Comparison of ENCODE assay signal across 8 cellular contexts in genomic region chr1:9413143-9413876, GRCh38.
A peak's percentile ranks its signal among the peaks of the same experiment; 100 is the strongest.
DNase-seq lines count a peak whose midpoint lies in the region; ATAC-seq and TF ChIP-seq lines count a peak whose summit lies in the region.

No MANE protein-coding gene starts in this region.

- DNase-seq in CD8-positive, alpha-beta T cell: peak in 4 of 7 experiments; percentile 23 to 48 (median 37)
- DNase-seq in HT-29 (ENCODE audit: low spot score): peak; percentile 88
- DNase-seq in activated CD4-positive, alpha-beta T cell treated with anti-CD3 and anti-CD28 coated beads for 48 hours: peak; percentile 82
- peak; percentile 84 for DNase-seq in endodermal cell
- peak; percentile 73 to 91 for DNase-seq in tibial artery
- no peak for DNase-seq in G401 (ENCODE audit: low spot score)

- in situ Hi-C loops in G401 (cut with HindIII; ENCODE audit: low sequenced_read_pairs): no loop called here

- ATAC-seq in CD8-positive, alpha-beta T cell: peak; percentile 68
- ATAC-seq in GM21390 (IDR thresholded peaks at IDR 0.05; ENCODE audit: unreplicated experiment): peak; percentile 63

- no peaks in the 10 kb centered on the region for H3K9me3 Mint-ChIP-seq in CD8-positive, alpha-beta T cell
- no peaks in the 10 kb centered on the region for H3K9me3 Mint-ChIP-seq in endodermal cell
- no peaks in the 10 kb centered on the region for H3K9me3 Mint-ChIP-seq in nephron

- POLR2A ChIA-PET in CD8-positive, alpha-beta T cell (lab: Charles Lee): interaction anchor here (1.2 to 1.4 kb wide), 2 partner anchors 10 to 14 kb away, joined by 3 to 6 read pairs; no protein-coding TSS in a partner anchor

- 58 to 60% methylated on average over 11 to 15 of the region's 15 CpGs for WGBS in endodermal cell (ENCODE audit: insufficient coverage in 1 of 2, insufficient read length in 1 of 2), 2 experiments

- no peaks in the 10 kb centered on the region for H3K27me3 ChIP-seq in CD8-positive, alpha-beta T cell (ENCODE audit: insufficient read depth, low read length)
- H3K27me3 ChIP-seq in endodermal cell (ENCODE audit: control insufficient read depth, insufficient read depth, low read length, poor library complexity, severe bottlenecking) (no peaks in the 10 kb centered on the region), tibial artery (no peaks in the 10 kb centered on the region)

- H3K27ac Mint-ChIP-seq in CD8-positive, alpha-beta T cell: no peak overlapping the region
- peak overlapping the region; percentile 65 for H3K27ac Mint-ChIP-seq in endodermal cell
- H3K27ac Mint-ChIP-seq in nephron: peak overlapping the region; percentile 89 to 93 (median 89)

- H3K27ac ChIP-seq in CD8-positive, alpha-beta T cell (ENCODE audit: low read depth, low read length): no peak overlapping the region
- H3K27ac ChIP-seq in endodermal cell (ENCODE audit: low read depth, low read length) (no peak overlapping the region), tibial artery (peak overlapping the region; percentile 76 to 81)

- no peaks in the 10 kb centered on the region for H3K27me3 Mint-ChIP-seq in CD8-positive, alpha-beta T cell (ENCODE audit: low read depth)
- no peaks in the 10 kb centered on the region for H3K27me3 Mint-ChIP-seq in endodermal cell (ENCODE audit: insufficient read depth)
- peaks cover 7% of the 10 kb centered on the region for H3K27me3 Mint-ChIP-seq in nephron (ENCODE audit: low read depth)

- H3K36me3 Mint-ChIP-seq in CD8-positive, alpha-beta T cell: no peaks in the 10 kb centered on the region
- H3K36me3 Mint-ChIP-seq in endodermal cell (ENCODE audit: low read depth) (no peaks in the 10 kb centered on the region), nephron (ENCODE audit: low read depth) (no peaks in the 10 kb centered on the region)

- TF ChIP-seq CTCF in CD8-positive, alpha-beta T cell (IDR thresholded peaks at IDR 0.05): no peak
- TF ChIP-seq CTCF in endodermal cell (conservative IDR thresholded peaks at IDR 0.05) (no peak), nephron (IDR thresholded peaks at IDR 0.05; ENCODE audit: unreplicated experiment in 3 of 3) (no peak), tibial artery (IDR thresholded peaks at IDR 0.05) (no peak)

- H3K4me1 ChIP-seq in CD8-positive, alpha-beta T cell (ENCODE audit: insufficient read depth, low read length): peaks cover 30% of the 10 kb centered on the region
- H3K4me1 ChIP-seq in endodermal cell (ENCODE audit: control insufficient read depth, insufficient read depth, low read length): peaks cover 5% of the 10 kb centered on the region
- peaks cover 0 to 41% (median 32%) of the 10 kb centered on the region in 4 donors for H3K4me1 ChIP-seq in tibial artery

- no peak overlapping the region for H3K9ac ChIP-seq in endodermal cell (ENCODE audit: extremely low read depth, low read length, poor library complexity, severe bottlenecking)

- peak overlapping the region; percentile 37 for H3K4me3 Mint-ChIP-seq in CD8-positive, alpha-beta T cell
- H3K4me3 Mint-ChIP-seq in endodermal cell: no peak overlapping the region
- H3K4me3 Mint-ChIP-seq in nephron: no peak overlapping the region

- H3K4me3 ChIP-seq in CD8-positive, alpha-beta T cell (ENCODE audit: low read depth, low read length): no peak overlapping the region
- no peak overlapping the region for H3K4me3 ChIP-seq in endodermal cell (ENCODE audit: low read length)
- peak overlapping the region in 1 of 2 donors; percentile 15 for H3K4me3 ChIP-seq in tibial artery

- CTCF ChIA-PET in CD8-positive, alpha-beta T cell (lab: Charles Lee): interaction anchor here (0.8 to 1.6 kb wide), 5 partner anchors 11 to 42 kb away, joined by 3 to 5 read pairs (median 3); no protein-coding TSS in a partner anchor

- intact Hi-C loops in CD8-positive, alpha-beta T cell (cut with DNase I, micrococcal nuclease): loop anchor here (1.0 to 2.0 kb wide), 2 partner anchors 13 kb away; no protein-coding TSS in a partner anchor
- intact Hi-C loops in tibial artery (cut with DNase I; ENCODE audit: low total_unique reads): no loop called here

- no peaks in the 10 kb centered on the region for H3K36me3 ChIP-seq in CD8-positive, alpha-beta T cell (ENCODE audit: insufficient read depth, low read length)
- no peaks in the 10 kb centered on the region for H3K36me3 ChIP-seq in endodermal cell (ENCODE audit: control insufficient read depth, insufficient read depth, low read length)
- H3K36me3 ChIP-seq in tibial artery: no peaks in the 10 kb centered on the region

- no peaks in the 10 kb centered on the region for H3K9me3 ChIP-seq in CD8-positive, alpha-beta T cell (ENCODE audit: low read length)
- no peaks in the 10 kb centered on the region for H3K9me3 ChIP-seq in endodermal cell (ENCODE audit: control insufficient read depth, low read length)
- no peaks in the 10 kb centered on the region for H3K9me3 ChIP-seq in tibial artery

- H3K4me1 Mint-ChIP-seq in CD8-positive, alpha-beta T cell (ENCODE audit: low read depth): peaks cover 53% of the 10 kb centered on the region
- H3K4me1 Mint-ChIP-seq in endodermal cell (peaks cover 9% of the 10 kb centered on the region), nephron (peaks cover 22% of the 10 kb centered on the region)

Comparison
In these comparisons a context has a peak if more than half of its experiments do, and no peak if none do; other contexts are left out.
1. H3K27ac ChIP-seq: peak in tibial artery (2 of 2); none in CD8-positive, alpha-beta T cell (single experiment) and endodermal cell (single experiment).